In genomic region chr4:183444149-183444952, GRCh38 we compare ENCODE assay signal across 1 cellular context.
TF ChIP-seq lines count a peak whose summit lies in the region.

Gene CDKN2AIP, plus strand, starts transcription at chr4:183444636. Its CDS starts 162 bp downstream, at chr4:183444798.

TF ChIP-seq in HepG2, 621 proteins besides CTCF, POLR2A, EP300 and RAD21 (continued from another document and continues in another):
- peak; percentile 50; the same call in 1 of the 2 replicates for TF ChIP-seq ARID5B (CRISPR knock-in tag; IDR thresholded peaks at IDR 0.05)
- no peak for TF ChIP-seq ZNF282 (IDR thresholded peaks at IDR 0.05; ENCODE audit: partially characterized antibody)
- no peak for TF ChIP-seq GPBP1L1 (CRISPR knock-in tag; IDR thresholded peaks at IDR 0.05)
- peak; percentile 51; the same call in 1 of the 2 replicates for TF ChIP-seq ARHGAP35 (CRISPR knock-in tag; IDR thresholded peaks at IDR 0.05; ENCODE audit: borderline replicate concordance)
- TF ChIP-seq ZNF326 (CRISPR knock-in tag; IDR thresholded peaks at IDR 0.05; ENCODE audit: borderline replicate concordance): no peak
- 0 out of 2 replicates have a peak, but pooled peaks have one; percentile 63 for TF ChIP-seq CSRNP2 (CRISPR knock-in tag; conservative IDR thresholded peaks at IDR 0.05; ENCODE audit: low read depth)
- TF ChIP-seq ZNF770 (CRISPR knock-in tag; IDR thresholded peaks at IDR 0.05): peak; percentile 71; the same call in 1 of the 2 replicates
- no peak for TF ChIP-seq ZFP41 (CRISPR knock-in tag; IDR thresholded peaks at IDR 0.05; ENCODE audit: borderline replicate concordance)
- no peak; the same call in 1 of the 2 replicates for TF ChIP-seq BHLHE40 (IDR thresholded peaks at IDR 0.05; ENCODE audit: low read length)
- no peak; the same call in 1 of the 2 replicates for TF ChIP-seq ZSCAN12 (CRISPR knock-in tag; IDR thresholded peaks at IDR 0.05)
- TF ChIP-seq ZNF468 (CRISPR knock-in tag; IDR thresholded peaks at IDR 0.05): no peak
- peak; percentile 89; the same call in 1 of the 2 replicates for TF ChIP-seq ZNF780A (CRISPR knock-in tag; IDR thresholded peaks at IDR 0.05)
- peak; percentile 78 for TF ChIP-seq HNRNPLL (IDR thresholded peaks at IDR 0.05; ENCODE audit: low read depth, low read length, poor library complexity, severe bottlenecking)
- TF ChIP-seq STAT5B (CRISPR knock-in tag; IDR thresholded peaks at IDR 0.05): 0 out of 2 replicates have a peak, but pooled peaks have one; percentile 42
- no peak for TF ChIP-seq ATRX (CRISPR knock-in tag; IDR thresholded peaks at IDR 0.05; ENCODE audit: borderline replicate concordance)
- TF ChIP-seq DNMT1 (CRISPR knock-in tag; IDR thresholded peaks at IDR 0.05): no peak
- peak; percentile 22; the same call in 1 of the 2 replicates for TF ChIP-seq RARA (CRISPR knock-in tag; IDR thresholded peaks at IDR 0.05)
- TF ChIP-seq BRCA1 (CRISPR knock-in tag; IDR thresholded peaks at IDR 0.05): no peak
- TF ChIP-seq XBP1 (CRISPR knock-in tag; IDR thresholded peaks at IDR 0.05): no peak
- no peak for TF ChIP-seq SMARCE1 (IDR thresholded peaks at IDR 0.05; ENCODE audit: borderline replicate concordance)
- TF ChIP-seq ZSCAN22 (CRISPR knock-in tag; IDR thresholded peaks at IDR 0.05): no peak
- TF ChIP-seq ZNF460 (CRISPR knock-in tag; IDR thresholded peaks at IDR 0.05; ENCODE audit: borderline replicate concordance): no peak; the same call in 1 of the 2 replicates
- no peak for TF ChIP-seq SMAD1 (CRISPR knock-in tag; IDR thresholded peaks at IDR 0.05; ENCODE audit: borderline replicate concordance, low read depth)
- peak; percentile 69; the same call in 1 of the 2 replicates for TF ChIP-seq ZNF556 (CRISPR knock-in tag; IDR thresholded peaks at IDR 0.05; ENCODE audit: borderline replicate concordance)
- no peak for TF ChIP-seq ZNF619 (CRISPR knock-in tag; IDR thresholded peaks at IDR 0.05)
- no peak for TF ChIP-seq ZNF660 (CRISPR knock-in tag; IDR thresholded peaks at IDR 0.05; ENCODE audit: borderline replicate concordance, low read depth)
- TF ChIP-seq ATF7 (IDR thresholded peaks at IDR 0.05): no peak
- TF ChIP-seq ATF7 (CRISPR knock-in tag; IDR thresholded peaks at IDR 0.05): peak; percentile 50; the same call in 1 of the 2 replicates
- TF ChIP-seq ARID3A (IDR thresholded peaks at IDR 0.05; ENCODE audit: low read depth, low read length): no peak
- TF ChIP-seq IKZF5 (CRISPR knock-in tag; IDR thresholded peaks at IDR 0.05): peak; percentile 78; the same call in 1 of the 2 replicates
- peak; percentile 54 for TF ChIP-seq ZNF747 (CRISPR knock-in tag; IDR thresholded peaks at IDR 0.05; ENCODE audit: borderline replicate concordance)
- peak; percentile 53; the same call in 1 of the 2 replicates for TF ChIP-seq ZNF30 (CRISPR knock-in tag; IDR thresholded peaks at IDR 0.05)
- TF ChIP-seq ZFP91 (CRISPR knock-in tag; IDR thresholded peaks at IDR 0.05; ENCODE audit: borderline replicate concordance): peak; percentile 82
- no peak for TF ChIP-seq PHF5A (CRISPR knock-in tag; IDR thresholded peaks at IDR 0.05; ENCODE audit: low read depth, unreplicated experiment)
- no peak for TF ChIP-seq ZNF530 (CRISPR knock-in tag; IDR thresholded peaks at IDR 0.05; ENCODE audit: low read depth)
- peak; percentile 68; the same call in 1 of the 2 replicates for TF ChIP-seq NR1H2 (CRISPR knock-in tag; IDR thresholded peaks at IDR 0.05; ENCODE audit: borderline replicate concordance, low read depth)
- TF ChIP-seq XRCC5 (optimal IDR thresholded peaks at IDR 0.05; ENCODE audit: low read length): peak; percentile 91
- TF ChIP-seq MTF1 (CRISPR knock-in tag; IDR thresholded peaks at IDR 0.05): no peak
- TF ChIP-seq TSC22D2 (CRISPR knock-in tag; IDR thresholded peaks at IDR 0.05; ENCODE audit: borderline replicate concordance): 0 out of 2 replicates have a peak, but pooled peaks have one; percentile 48
- no peak for TF ChIP-seq CREM (IDR thresholded peaks at IDR 0.05)
- no peak for TF ChIP-seq CREM (CRISPR knock-in tag; IDR thresholded peaks at IDR 0.05)
- no peak for TF ChIP-seq DPF2 (CRISPR knock-in tag; IDR thresholded peaks at IDR 0.05; ENCODE audit: borderline replicate concordance, low read depth)
- peak; percentile 83 for TF ChIP-seq ASH2L (IDR thresholded peaks at IDR 0.05; ENCODE audit: insufficient read length, low read depth, low read length)
- 0 out of 2 replicates have a peak, but pooled peaks have one; percentile 16 for TF ChIP-seq SOX13 (IDR thresholded peaks at IDR 0.05)
- peak in 1 of 2 experiments; percentile 29; a peak in 1 of 4 replicates for TF ChIP-seq SOX13 (CRISPR knock-in tag; conservative IDR thresholded peaks at IDR 0.05 in 1 of 2, IDR thresholded peaks at IDR 0.05 in 1 of 2)
- peak; percentile 26; the same call in 1 of the 2 replicates for TF ChIP-seq SIX4 (CRISPR knock-in tag; IDR thresholded peaks at IDR 0.05)
- peak; percentile 19; the same call in 1 of the 2 replicates for TF ChIP-seq KLF12 (CRISPR knock-in tag; IDR thresholded peaks at IDR 0.05; ENCODE audit: borderline replicate concordance)
- TF ChIP-seq SRSF1 (optimal IDR thresholded peaks at IDR 0.05; ENCODE audit: low read depth, low read length): peak; percentile 65
- peak; percentile 12; the same call in 1 of the 2 replicates for TF ChIP-seq ZNF501 (CRISPR knock-in tag; IDR thresholded peaks at IDR 0.05)
- TF ChIP-seq NCOA5 (CRISPR knock-in tag; IDR thresholded peaks at IDR 0.05): no peak
- TF ChIP-seq GFI1 (CRISPR knock-in tag; IDR thresholded peaks at IDR 0.05; ENCODE audit: borderline replicate concordance): peak; percentile 74; the same call in 1 of the 2 replicates
- TF ChIP-seq ZNF678 (CRISPR knock-in tag; IDR thresholded peaks at IDR 0.05): peak; percentile 59
- no peak for TF ChIP-seq MAFG (CRISPR knock-in tag; IDR thresholded peaks at IDR 0.05)
- no peak; the same call in 1 of the 2 replicates for TF ChIP-seq ERF (CRISPR knock-in tag; IDR thresholded peaks at IDR 0.05)
- no peak for TF ChIP-seq ZKSCAN5 (CRISPR knock-in tag; IDR thresholded peaks at IDR 0.05)
- TF ChIP-seq ATF1 (CRISPR knock-in tag; IDR thresholded peaks at IDR 0.05): no peak
- no peak; the same call in 1 of the 2 replicates for TF ChIP-seq ZNF3 (CRISPR knock-in tag; IDR thresholded peaks at IDR 0.05)
- TF ChIP-seq ZNF569 (CRISPR knock-in tag; IDR thresholded peaks at IDR 0.05; ENCODE audit: borderline replicate concordance): peak; percentile 84; the same call in 1 of the 2 replicates
- TF ChIP-seq TIGD3 (CRISPR knock-in tag; IDR thresholded peaks at IDR 0.05; ENCODE audit: borderline replicate concordance): no peak
- TF ChIP-seq SMAD3 (CRISPR knock-in tag; IDR thresholded peaks at IDR 0.05): 0 out of 2 replicates have a peak, but pooled peaks have one; percentile 60
